ENCODE assay signal across 1 cellular context in the genomic region with DNA sequence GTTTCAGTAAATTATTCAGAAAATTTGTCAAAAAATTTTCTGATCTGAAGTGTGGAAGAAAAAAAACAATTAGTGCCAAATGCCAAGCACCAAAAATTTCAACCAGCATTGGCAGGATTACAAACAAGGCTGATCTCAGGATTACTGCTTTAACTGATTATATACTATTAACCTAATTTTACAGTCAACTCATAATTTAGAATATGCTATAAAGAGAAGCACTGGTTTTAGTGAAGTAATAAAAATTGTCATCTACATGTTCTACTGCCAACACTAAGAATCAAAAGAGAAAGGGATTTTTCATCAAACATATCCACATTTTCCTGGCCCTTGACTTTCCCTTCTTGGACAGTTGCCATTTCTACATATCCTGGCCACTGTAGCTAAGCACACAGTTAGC.
TF ChIP-seq lines count a peak whose summit lies in the region.

No MANE protein-coding gene starts in this region.

TF ChIP-seq in SK-N-SH treated with all-trans-retinoic acid at 6 μM for 48 hours, 23 proteins besides CTCF, POLR2A, EP300 and RAD21 (continued from another document):
- TF ChIP-seq, protein P1, sequence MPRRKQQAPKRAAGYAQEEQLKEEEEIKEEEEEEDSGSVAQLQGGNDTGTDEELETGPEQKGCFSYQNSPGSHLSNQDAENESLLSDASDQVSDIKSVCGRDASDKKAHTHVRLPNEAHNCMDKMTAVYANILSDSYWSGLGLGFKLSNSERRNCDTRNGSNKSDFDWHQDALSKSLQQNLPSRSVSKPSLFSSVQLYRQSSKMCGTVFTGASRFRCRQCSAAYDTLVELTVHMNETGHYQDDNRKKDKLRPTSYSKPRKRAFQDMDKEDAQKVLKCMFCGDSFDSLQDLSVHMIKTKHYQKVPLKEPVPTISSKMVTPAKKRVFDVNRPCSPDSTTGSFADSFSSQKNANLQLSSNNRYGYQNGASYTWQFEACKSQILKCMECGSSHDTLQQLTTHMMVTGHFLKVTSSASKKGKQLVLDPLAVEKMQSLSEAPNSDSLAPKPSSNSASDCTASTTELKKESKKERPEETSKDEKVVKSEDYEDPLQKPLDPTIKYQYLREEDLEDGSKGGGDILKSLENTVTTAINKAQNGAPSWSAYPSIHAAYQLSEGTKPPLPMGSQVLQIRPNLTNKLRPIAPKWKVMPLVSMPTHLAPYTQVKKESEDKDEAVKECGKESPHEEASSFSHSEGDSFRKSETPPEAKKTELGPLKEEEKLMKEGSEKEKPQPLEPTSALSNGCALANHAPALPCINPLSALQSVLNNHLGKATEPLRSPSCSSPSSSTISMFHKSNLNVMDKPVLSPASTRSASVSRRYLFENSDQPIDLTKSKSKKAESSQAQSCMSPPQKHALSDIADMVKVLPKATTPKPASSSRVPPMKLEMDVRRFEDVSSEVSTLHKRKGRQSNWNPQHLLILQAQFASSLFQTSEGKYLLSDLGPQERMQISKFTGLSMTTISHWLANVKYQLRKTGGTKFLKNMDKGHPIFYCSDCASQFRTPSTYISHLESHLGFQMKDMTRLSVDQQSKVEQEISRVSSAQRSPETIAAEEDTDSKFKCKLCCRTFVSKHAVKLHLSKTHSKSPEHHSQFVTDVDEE (CRISPR knock-in tag; IDR thresholded peaks at IDR 0.05) = no peak
- TF ChIP-seq, protein P2, sequence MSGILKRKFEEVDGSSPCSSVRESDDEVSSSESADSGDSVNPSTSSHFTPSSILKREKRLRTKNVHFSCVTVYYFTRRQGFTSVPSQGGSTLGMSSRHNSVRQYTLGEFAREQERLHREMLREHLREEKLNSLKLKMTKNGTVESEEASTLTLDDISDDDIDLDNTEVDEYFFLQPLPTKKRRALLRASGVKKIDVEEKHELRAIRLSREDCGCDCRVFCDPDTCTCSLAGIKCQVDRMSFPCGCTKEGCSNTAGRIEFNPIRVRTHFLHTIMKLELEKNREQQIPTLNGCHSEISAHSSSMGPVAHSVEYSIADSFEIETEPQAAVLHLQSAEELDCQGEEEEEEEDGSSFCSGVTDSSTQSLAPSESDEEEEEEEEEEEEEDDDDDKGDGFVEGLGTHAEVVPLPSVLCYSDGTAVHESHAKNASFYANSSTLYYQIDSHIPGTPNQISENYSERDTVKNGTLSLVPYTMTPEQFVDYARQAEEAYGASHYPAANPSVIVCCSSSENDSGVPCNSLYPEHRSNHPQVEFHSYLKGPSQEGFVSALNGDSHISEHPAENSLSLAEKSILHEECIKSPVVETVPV (CRISPR knock-in tag; IDR thresholded peaks at IDR 0.05) = no peak
- TF ChIP-seq SNAI2 (CRISPR knock-in tag; IDR thresholded peaks at IDR 0.05) = no peak
- TF ChIP-seq ARNTL (CRISPR knock-in tag; IDR thresholded peaks at IDR 0.05; ENCODE audit: borderline replicate concordance, low read depth) = no peak
- TF ChIP-seq ISL1 (CRISPR knock-in tag; IDR thresholded peaks at IDR 0.05) = no peak
- TF ChIP-seq TOX (CRISPR knock-in tag; IDR thresholded peaks at IDR 0.05; ENCODE audit: borderline replicate concordance) = no peak
- no peak for TF ChIP-seq ZC3H10 (CRISPR knock-in tag; IDR thresholded peaks at IDR 0.05)
TF ChIP-seq in SK-N-SH treated with all-trans-retinoic acid at 6 μM for 48 hours: peak in this region for 0.
